ENCODE assay signal across 12 cellular contexts in genomic region chr13:30047154-30047874, GRCh38.
A peak's percentile ranks its signal among the peaks of the same experiment; 100 is the strongest.
DNase-seq lines count a peak whose midpoint lies in the region; ATAC-seq and TF ChIP-seq lines count a peak whose summit lies in the region.
"Had no signal": no experiment of that assay in that cellular context is flagged by ENCODE, and none has a peak within 500 bp of the region (broad histone marks: within the 10 kb centered on the region; RNA-seq: fewer than 3 reads in every experiment).

No MANE protein-coding gene starts in this region.

- peaks cover 10% of the 10 kb centered on the region for H3K9me3 Mint-ChIP-seq in Caco-2 (ENCODE audit: unreplicated experiment)

- no peaks in the 10 kb centered on the region for H3K9me3 ChIP-seq in Caco-2
- H3K9me3 ChIP-seq in T-helper 17 cell (ENCODE audit: control insufficient read depth, low read length, poor library complexity, severe bottlenecking): no peaks in the 10 kb centered on the region
- H3K9me3 ChIP-seq in liver (ENCODE audit: control insufficient read depth in 4 of 4, low read length in 3 of 4): no peaks in the 10 kb centered on the region
- no peaks in the 10 kb centered on the region for H3K9me3 ChIP-seq in suprapubic skin
- H3K9me3 ChIP-seq: gastrocnemius medialis had no signal

- WGBS in liver: 44% methylated on average over 3 of the region's 3 CpGs
- WGBS in suprapubic skin: 84% methylated on average over 3 of the region's 3 CpGs

- TF ChIP-seq EP300 in suprapubic skin (IDR thresholded peaks at IDR 0.05): no peak

- no peak overlapping the region for H3K4me3 Mint-ChIP-seq in Caco-2 (ENCODE audit: unreplicated experiment)
- no peak overlapping the region for H3K4me3 Mint-ChIP-seq in T-helper 17 cell

- H3K27ac Mint-ChIP-seq in Caco-2 (ENCODE audit: unreplicated experiment) (peak overlapping the region; percentile 54), T-helper 17 cell (peak overlapping the region; percentile 43)

- peak; percentile 68 to 74 for TF ChIP-seq RAD21 in liver (IDR thresholded peaks at IDR 0.05)

- no TSS peak for BruUV-seq in Caco-2 (replicated peaks; lab: Mats Ljungman, UMichigan)

- intact Hi-C loops in Caco-2 (cut with micrococcal nuclease; ENCODE audit: unreplicated experiment): loop anchor here (1.0 to 2.0 kb wide), 2 partner anchors 25 to 67 kb away; no protein-coding TSS in a partner anchor

- H3K36me3 ChIP-seq in Caco-2 (ENCODE audit: control insufficient read depth, insufficient read depth, low read length): no peaks in the 10 kb centered on the region
- H3K36me3 ChIP-seq in liver (ENCODE audit: control insufficient read depth in 4 of 4, insufficient read depth in 3 of 4, low read depth in 1 of 4, low read length in 3 of 4): no peaks in the 10 kb centered on the region
- no peaks in the 10 kb centered on the region for H3K36me3 ChIP-seq in suprapubic skin
- H3K36me3 ChIP-seq: gastrocnemius medialis had no signal

- TF ChIP-seq CTCF in Caco-2 (IDR thresholded peaks at IDR 0.05; ENCODE audit: insufficient read depth in 1 of 2, low read depth in 1 of 2, low read length in 1 of 2, severe bottlenecking in 1 of 2, unreplicated experiment in 1 of 2) (no peak), liver (IDR thresholded peaks at IDR 0.05; ENCODE audit: low read depth, low read length, missing input control) (no peak), suprapubic skin (IDR thresholded peaks at IDR 0.05) (no peak)

- H3K9ac ChIP-seq in liver (ENCODE audit: low read depth in 1 of 2, low read length in 2 of 2): no peak overlapping the region

- H3K4me1 ChIP-seq in Caco-2: peaks cover 19% of the 10 kb centered on the region
- peaks cover 0 to 9% (median 4%) of the 10 kb centered on the region in 4 donors for H3K4me1 ChIP-seq in liver (ENCODE audit: control insufficient read depth in 4 of 4, insufficient read depth in 4 of 4, low read length in 3 of 4)
- H3K4me1 ChIP-seq in suprapubic skin: peaks cover 19% of the 10 kb centered on the region
- H3K4me1 ChIP-seq: gastrocnemius medialis had no signal

- POLR2A ChIA-PET in Caco-2 (lab: Charles Lee): no interaction called here

- H3K4me3 ChIP-seq in Caco-2 (ENCODE audit: low read depth, low read length): no peak overlapping the region
- H3K4me3 ChIP-seq in liver (ENCODE audit: low read depth in 1 of 3, low read length in 3 of 3): no peak overlapping the region
- no peak overlapping the region for H3K4me3 ChIP-seq in suprapubic skin
- H3K4me3 ChIP-seq: gastrocnemius medialis had no signal

- TF ChIP-seq POLR2A in suprapubic skin (IDR thresholded peaks at IDR 0.05): no peak

- peak in 1 of 2 experiments; percentile 18 for DNase-seq in Caco-2
- DNase-seq in T-helper 17 cell: no peak
- DNase-seq in NCI-H146 (lab: John Stamatoyannopoulos, UW): no peak
- DNase-seq in HK-2 (ENCODE audit: unreplicated experiment): no peak
- DNase-seq in suprapubic skin (ENCODE audit: low spot score in 2 of 2): no peak
- DNase-seq in NCI-H446 treated with DMSO at 0.1 percent for 48 hours (lab: John Stamatoyannopoulos, UW): no peak
- DNase-seq: gastrocnemius medialis, kidney, retina had no signal

- H3K27me3 Mint-ChIP-seq in Caco-2 (ENCODE audit: insufficient read depth, unreplicated experiment) (no peaks in the 10 kb centered on the region), T-helper 17 cell (peaks cover 4% of the 10 kb centered on the region)

- peaks cover 19% of the 10 kb centered on the region for H3K4me1 Mint-ChIP-seq in Caco-2 (ENCODE audit: low read depth, unreplicated experiment)
- H3K4me1 Mint-ChIP-seq in T-helper 17 cell: peaks cover 20% of the 10 kb centered on the region

- H3K27ac ChIP-seq in liver (ENCODE audit: low read depth in 1 of 2, low read length in 2 of 2): no peak overlapping the region
- H3K27ac ChIP-seq in suprapubic skin: no peak overlapping the region
- H3K27ac ChIP-seq: gastrocnemius medialis had no signal

- H3K27me3 ChIP-seq in Caco-2 (replicated peaks; ENCODE audit: control insufficient read depth, insufficient read depth, low read length): no peaks in the 10 kb centered on the region
- H3K27me3 ChIP-seq in liver (ENCODE audit: control insufficient read depth in 4 of 4, insufficient read depth in 4 of 4, low read length in 3 of 4): no peaks in the 10 kb centered on the region
- no peaks in the 10 kb centered on the region for H3K27me3 ChIP-seq in suprapubic skin
- H3K27me3 ChIP-seq: gastrocnemius medialis had no signal

- CTCF ChIA-PET in Caco-2 (lab: Charles Lee): interaction anchor here (0.6 to 1.6 kb wide), 10 partner anchors 20 to 354 kb away, joined by 3 to 14 read pairs (median 3); no protein-coding TSS in a partner anchor

- peak; percentile 62 for ATAC-seq in HG02884 (IDR thresholded peaks at IDR 0.05; ENCODE audit: unreplicated experiment)
- ATAC-seq in T-helper 17 cell: no peak
- ATAC-seq: gastrocnemius medialis, Panc1 had no signal

- no peaks in the 10 kb centered on the region for H3K36me3 Mint-ChIP-seq in Caco-2 (ENCODE audit: insufficient read depth, unreplicated experiment)
- H3K36me3 Mint-ChIP-seq in T-helper 17 cell (ENCODE audit: low read depth): no peaks in the 10 kb centered on the region

TF ChIP-seq in liver, 16 proteins besides CTCF, POLR2A, EP300 and RAD21:
- TF ChIP-seq NR2F2 (IDR thresholded peaks at IDR 0.05): peak; percentile 48
- peak; percentile 95 for TF ChIP-seq HNF4G (IDR thresholded peaks at IDR 0.05)
- peak; percentile 47 for TF ChIP-seq YY1 (IDR thresholded peaks at IDR 0.05)
- TF ChIP-seq TAF1 (conservative IDR thresholded peaks at IDR 0.05): no peak
- TF ChIP-seq MAX (IDR thresholded peaks at IDR 0.05): peak; percentile 32
- TF ChIP-seq SP1 (IDR thresholded peaks at IDR 0.05): peak; percentile 69
- no peak for TF ChIP-seq FOXA2 (IDR thresholded peaks at IDR 0.05)
- no peak for TF ChIP-seq REST (IDR thresholded peaks at IDR 0.05)
- no peak for TF ChIP-seq GABPA (IDR thresholded peaks at IDR 0.05 in 1 of 2, conservative IDR thresholded peaks at IDR 0.05 in 1 of 2)
- TF ChIP-seq ZBTB33 (IDR thresholded peaks at IDR 0.05): no peak
- TF ChIP-seq JUND (IDR thresholded peaks at IDR 0.05): peak in 1 of 2 donors; percentile 47
- peak; percentile 70 to 77 for TF ChIP-seq RXRA (IDR thresholded peaks at IDR 0.05)
- TF ChIP-seq HNF4A (conservative IDR thresholded peaks at IDR 0.05): peak; percentile 99
- no peak for TF ChIP-seq ATF3 (IDR thresholded peaks at IDR 0.05)
- TF ChIP-seq FOXA1 (IDR thresholded peaks at IDR 0.05): peak; percentile 30
- no peak for TF ChIP-seq EGR1 (IDR thresholded peaks at IDR 0.05; ENCODE audit: low read depth in 2 of 2)
TF ChIP-seq in liver: peak in this region for 9.
